2 cellular contexts compared by ENCODE assay signal in the genomic region with DNA sequence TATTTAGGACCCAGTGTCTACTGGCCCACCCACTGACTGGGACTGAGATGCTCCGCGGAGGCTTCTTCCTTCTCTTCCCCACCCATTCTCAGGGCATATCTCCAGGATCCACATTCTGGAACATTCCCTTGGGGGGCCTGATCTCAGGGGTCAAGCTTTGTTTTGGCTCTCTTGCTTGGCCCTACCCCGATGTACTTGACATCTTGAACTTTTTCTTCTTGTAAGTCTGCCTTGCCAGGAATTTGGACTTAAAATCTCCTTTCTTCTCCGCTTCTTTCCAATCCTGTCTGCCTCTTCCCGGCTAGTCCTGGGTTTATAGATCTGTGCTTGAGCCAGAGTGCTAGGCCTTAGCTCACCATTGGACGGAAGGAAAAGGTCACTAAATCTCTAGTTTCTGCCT.
TF ChIP-seq lines count a peak whose summit lies in the region.

No MANE protein-coding gene starts in this region.

TF ChIP-seq in liver, 16 proteins besides CTCF, POLR2A, EP300 and RAD21 (continued from another document):
- TF ChIP-seq, protein P1, sequence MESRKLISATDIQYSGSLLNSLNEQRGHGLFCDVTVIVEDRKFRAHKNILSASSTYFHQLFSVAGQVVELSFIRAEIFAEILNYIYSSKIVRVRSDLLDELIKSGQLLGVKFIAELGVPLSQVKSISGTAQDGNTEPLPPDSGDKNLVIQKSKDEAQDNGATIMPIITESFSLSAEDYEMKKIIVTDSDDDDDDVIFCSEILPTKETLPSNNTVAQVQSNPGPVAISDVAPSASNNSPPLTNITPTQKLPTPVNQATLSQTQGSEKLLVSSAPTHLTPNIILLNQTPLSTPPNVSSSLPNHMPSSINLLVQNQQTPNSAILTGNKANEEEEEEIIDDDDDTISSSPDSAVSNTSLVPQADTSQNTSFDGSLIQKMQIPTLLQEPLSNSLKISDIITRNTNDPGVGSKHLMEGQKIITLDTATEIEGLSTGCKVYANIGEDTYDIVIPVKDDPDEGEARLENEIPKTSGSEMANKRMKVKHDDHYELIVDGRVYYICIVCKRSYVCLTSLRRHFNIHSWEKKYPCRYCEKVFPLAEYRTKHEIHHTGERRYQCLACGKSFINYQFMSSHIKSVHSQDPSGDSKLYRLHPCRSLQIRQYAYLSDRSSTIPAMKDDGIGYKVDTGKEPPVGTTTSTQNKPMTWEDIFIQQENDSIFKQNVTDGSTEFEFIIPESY (IDR thresholded peaks at IDR 0.05), result no peak

TF ChIP-seq in HepG2, 621 proteins besides CTCF, POLR2A, EP300 and RAD21 (continued from another document):
- TF ChIP-seq ZNF549 (CRISPR knock-in tag; IDR thresholded peaks at IDR 0.05), result no peak
- TF ChIP-seq EHMT2 (IDR thresholded peaks at IDR 0.05; ENCODE audit: borderline replicate concordance, low read depth, low read length), result no peak
- no peak for TF ChIP-seq CAMTA2 (CRISPR knock-in tag; IDR thresholded peaks at IDR 0.05; ENCODE audit: borderline replicate concordance)
- no peak for TF ChIP-seq PPARG (CRISPR knock-in tag; conservative IDR thresholded peaks at IDR 0.05)
- TF ChIP-seq, protein P2, sequence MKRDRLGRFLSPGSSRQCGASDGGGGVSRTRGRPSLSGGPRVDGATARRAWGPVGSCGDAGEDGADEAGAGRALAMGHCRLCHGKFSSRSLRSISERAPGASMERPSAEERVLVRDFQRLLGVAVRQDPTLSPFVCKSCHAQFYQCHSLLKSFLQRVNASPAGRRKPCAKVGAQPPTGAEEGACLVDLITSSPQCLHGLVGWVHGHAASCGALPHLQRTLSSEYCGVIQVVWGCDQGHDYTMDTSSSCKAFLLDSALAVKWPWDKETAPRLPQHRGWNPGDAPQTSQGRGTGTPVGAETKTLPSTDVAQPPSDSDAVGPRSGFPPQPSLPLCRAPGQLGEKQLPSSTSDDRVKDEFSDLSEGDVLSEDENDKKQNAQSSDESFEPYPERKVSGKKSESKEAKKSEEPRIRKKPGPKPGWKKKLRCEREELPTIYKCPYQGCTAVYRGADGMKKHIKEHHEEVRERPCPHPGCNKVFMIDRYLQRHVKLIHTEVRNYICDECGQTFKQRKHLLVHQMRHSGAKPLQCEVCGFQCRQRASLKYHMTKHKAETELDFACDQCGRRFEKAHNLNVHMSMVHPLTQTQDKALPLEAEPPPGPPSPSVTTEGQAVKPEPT (CRISPR knock-in tag; IDR thresholded peaks at IDR 0.05; ENCODE audit: low read depth), result no peak
- TF ChIP-seq MLLT10 (CRISPR knock-in tag; IDR thresholded peaks at IDR 0.05), result no peak
- no peak for TF ChIP-seq ZZZ3 (CRISPR knock-in tag; IDR thresholded peaks at IDR 0.05; ENCODE audit: borderline replicate concordance)
- no peak for TF ChIP-seq ZNF563 (CRISPR knock-in tag; IDR thresholded peaks at IDR 0.05)
